In genomic region chr3:141996437-141996836, GRCh38 we compare ENCODE assay signal across 15 cellular contexts.
DNase-seq lines count a peak whose midpoint lies in the region; ATAC-seq lines count a peak whose summit lies in the region.
"Had no signal": no experiment of that assay in that cellular context is flagged by ENCODE, and none has a peak within 500 bp of the region (broad histone marks: within the 10 kb centered on the region; RNA-seq: fewer than 3 reads in every experiment).

No MANE protein-coding gene starts in this region.

- DNase-seq in LoVo (ENCODE audit: low spot score) (no peak), NK-92 (lab: John Stamatoyannopoulos, UW; ENCODE audit: unreplicated experiment) (no peak), CD1c-positive myeloid dendritic cell (ENCODE audit: extremely low spot score) (no peak), D341Med (ENCODE audit: low spot score) (no peak)
- DNase-seq: activated CD4-positive, alpha-beta T cell treated with anti-CD3 and anti-CD28 coated beads, Interleukin-2, amount 50 U/mL, for 4 hours; amygdala; NCI-H446 treated with DMSO at 0.1 percent for 48 hours; PC-9; stimulated activated CD4-positive, alpha-beta T cell treated with anti-CD3 and anti-CD28 coated beads, Interleukin-2, amount 100 ng/mL, for 24 hours; thyroid gland had no signal

- ATAC-seq in GM18861 (IDR thresholded peaks at IDR 0.05; ENCODE audit: unreplicated experiment) (peak; percentile 76), GM21737 (IDR thresholded peaks at IDR 0.05; ENCODE audit: unreplicated experiment) (peak; percentile 48), HG03457 (IDR thresholded peaks at IDR 0.05; ENCODE audit: unreplicated experiment) (peak; percentile 49), esophagus mucosa (peak; percentile 63)
- ATAC-seq: sciatic nerve had no signal
